ENCODE assay signal across 25 cellular contexts in the genomic region with DNA sequence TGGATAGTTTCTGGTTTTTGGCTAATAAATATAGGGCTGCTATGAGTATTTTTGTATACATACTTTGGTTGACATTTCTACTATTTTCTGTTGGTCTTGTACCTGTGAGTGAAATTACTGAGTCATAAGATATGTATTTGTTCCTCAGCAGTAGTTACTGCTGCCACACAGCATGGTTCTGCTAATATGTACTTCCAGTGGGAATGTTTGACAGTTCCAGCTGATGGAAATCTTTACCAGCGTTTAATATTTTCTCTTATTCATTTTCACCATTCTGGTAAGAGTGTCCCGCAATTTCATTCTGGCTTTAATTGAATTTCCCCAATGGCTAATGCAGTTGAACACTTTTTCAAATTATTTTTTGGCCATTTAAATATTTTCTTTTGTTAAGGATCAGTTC.
"Had no signal": no experiment of that assay in that cellular context is flagged by ENCODE, and none has a peak within 500 bp of the region (broad histone marks: within the 10 kb centered on the region; RNA-seq: fewer than 3 reads in every experiment).

No MANE protein-coding gene starts in this region.

- H3K27ac Mint-ChIP-seq: activated CD8-positive, alpha-beta memory T cell treated with anti-CD3 and anti-CD28 coated beads, Interleukin-2, amount 10 ng/mL, durations not matched to agents 7 days and 5 days; activated naive CD4-positive, alpha-beta T cell treated with anti-CD3 and anti-CD28 coated beads, Interleukin-2, amount 10 ng/mL, durations not matched to agents 7 days and 5 days; nephron; WTC11 had no signal

- H3K4me3 Mint-ChIP-seq: activated CD4-positive, alpha-beta T cell treated with anti-CD3 and anti-CD28 coated beads for 36 hours; activated CD8-positive, alpha-beta memory T cell treated with anti-CD3 and anti-CD28 coated beads, Interleukin-2, amount 10 ng/mL, durations not matched to agents 7 days and 5 days; activated naive CD4-positive, alpha-beta T cell treated with anti-CD3 and anti-CD28 coated beads, Interleukin-2, amount 10 ng/mL, durations not matched to agents 7 days and 5 days; nephron; stimulated activated naive CD8-positive, alpha-beta T cell treated with anti-CD3 and anti-CD28 coated beads, Interleukin-15, Interleukin-2, amounts not matched to agents 100 ng/mL and 50 ng/mL, for 24 hours; WTC11 had no signal

- H3K27ac ChIP-seq: ascending aorta, left ventricle myocardium inferior, right atrium auricular region, skin epidermis, suprapubic skin, transverse colon had no signal

- ATAC-seq: activated CD4-positive, alpha-beta T cell treated with anti-CD3 and anti-CD28 coated beads for 36 hours; activated CD8-positive, alpha-beta memory T cell treated with anti-CD3 and anti-CD28 coated beads, Interleukin-2, amount 10 ng/mL, durations not matched to agents 7 days and 5 days; WTC11 had no signal

- H3K9me3 ChIP-seq: ascending aorta, left ventricle myocardium inferior, right atrium auricular region, suprapubic skin, transverse colon had no signal

- H3K36me3 Mint-ChIP-seq: WTC11 had no signal

- H3K4me3 ChIP-seq: ascending aorta, left ventricle myocardium inferior, right atrium auricular region, skin epidermis, suprapubic skin, transverse colon had no signal

- DNase-seq: activated CD4-positive, alpha-beta T cell treated with anti-CD3 and anti-CD28 coated beads for 36 hours; activated CD4-positive, alpha-beta T cell treated with anti-CD3 and anti-CD28 coated beads, Interleukin-2, amount 50 U/mL, for 48 hours; activated CD8-positive, alpha-beta memory T cell treated with anti-CD3 and anti-CD28 coated beads, Interleukin-2, amount 10 ng/mL, durations not matched to agents 7 days and 5 days; activated effector memory CD4-positive, alpha-beta T cell treated with Interleukin-2 at 50 U/mL for 16 hours; activated naive CD4-positive, alpha-beta T cell treated with anti-CD3 and anti-CD28 coated beads, Interleukin-2, amount 10 ng/mL, durations not matched to agents 7 days and 5 days; dermis blood vessel endothelial cell; effector memory CD4-positive, alpha-beta T cell; foreskin fibroblast; hippocampal formation; islet precursor cell; left ventricle myocardium inferior; mammary epithelial cell; midbrain; nucleus accumbens; stimulated activated CD4-positive, alpha-beta T cell treated with anti-CD3 and anti-CD28 coated beads, Interleukin-15, amount 100 ng/mL, for 24 hours; stimulated activated CD4-positive, alpha-beta T cell treated with anti-CD3 and anti-CD28 coated beads, Interleukin-2, amount 100 ng/mL, for 48 hours; SW 1271; transverse colon had no signal

- H3K27me3 ChIP-seq: ascending aorta, right atrium auricular region, suprapubic skin, transverse colon had no signal

- H3K36me3 ChIP-seq: ascending aorta, left ventricle myocardium inferior, right atrium auricular region, suprapubic skin, transverse colon had no signal

- H3K27me3 Mint-ChIP-seq: activated CD4-positive, alpha-beta T cell treated with anti-CD3 and anti-CD28 coated beads for 36 hours; activated naive CD4-positive, alpha-beta T cell treated with anti-CD3 and anti-CD28 coated beads, Interleukin-2, amount 10 ng/mL, durations not matched to agents 7 days and 5 days had no signal
